ENCODE assay signal across 21 cellular contexts in the genomic region with DNA sequence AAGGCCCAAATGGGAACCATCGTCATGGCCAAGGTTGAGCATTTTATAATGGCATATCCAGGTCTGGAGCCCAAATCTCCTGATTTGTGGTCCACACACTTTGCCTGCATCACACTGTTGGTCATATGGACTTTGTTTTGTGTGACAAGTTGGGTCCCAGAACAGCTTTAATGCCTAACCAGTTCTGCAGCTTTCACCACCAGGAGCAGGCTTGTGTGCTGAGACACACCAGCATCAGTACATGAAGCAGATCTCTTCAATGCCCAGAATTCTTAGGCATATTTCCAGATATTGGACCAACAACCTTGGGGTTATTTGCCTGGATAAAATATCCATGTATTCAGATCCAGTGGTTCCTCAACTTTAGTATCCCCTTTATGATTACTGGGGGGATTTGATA.
"Had no signal": no experiment of that assay in that cellular context is flagged by ENCODE, and none has a peak within 500 bp of the region (broad histone marks: within the 10 kb centered on the region; RNA-seq: fewer than 3 reads in every experiment).

No MANE protein-coding gene starts in this region.

- H3K27ac ChIP-seq: gastroesophageal sphincter, heart right ventricle, neural progenitor cell, psoas muscle, right lobe of liver, stomach, thoracic aorta had no signal

- H3K36me3 ChIP-seq: gastroesophageal sphincter, heart right ventricle, neural progenitor cell, right lobe of liver, stomach, thoracic aorta had no signal

- DNase-seq: activated B cell treated with CpG ODN at 0.5 μM for 24 hours; activated CD4-positive, alpha-beta T cell treated with anti-CD3 and anti-CD28 coated beads for 48 hours; activated CD8-positive, alpha-beta memory T cell treated with anti-CD3 and anti-CD28 coated beads, Interleukin-2, amount 50 U/mL, for 4 hours; activated CD8-positive, alpha-beta T cell treated with anti-CD3 and anti-CD28 coated beads for 36 hours; activated gamma-delta T cell treated with Interleukin-2 at 50 U/mL for 16 hours; activated naive CD8-positive, alpha-beta T cell treated with anti-CD3 and anti-CD28 coated beads for 36 hours; amygdala; cortex of kidney; effector CD4-positive, alpha-beta T cell; heart right ventricle; naive B cell; psoas muscle; right lobe of liver; stomach; T-helper 2 cell had no signal

- H3K27ac Mint-ChIP-seq: activated B cell treated with CpG ODN at 0.5 μM for 24 hours; activated CD8-positive, alpha-beta T cell treated with anti-CD3 and anti-CD28 coated beads for 36 hours; activated naive CD8-positive, alpha-beta T cell treated with anti-CD3 and anti-CD28 coated beads for 36 hours; brain; naive B cell; neural progenitor cell had no signal

- H3K9me3 ChIP-seq: gastroesophageal sphincter, heart right ventricle, psoas muscle, right lobe of liver, stomach, thoracic aorta had no signal

- H3K36me3 Mint-ChIP-seq: activated naive CD8-positive, alpha-beta T cell treated with anti-CD3 and anti-CD28 coated beads for 36 hours; brain; naive B cell; neural progenitor cell had no signal

- H3K27me3 ChIP-seq: gastroesophageal sphincter, heart right ventricle, neural progenitor cell, right lobe of liver, stomach had no signal

- H3K4me3 Mint-ChIP-seq: activated B cell treated with CpG ODN at 0.5 μM for 24 hours; activated CD8-positive, alpha-beta T cell treated with anti-CD3 and anti-CD28 coated beads for 36 hours; brain; naive B cell; neural progenitor cell had no signal

- H3K4me3 ChIP-seq: gastroesophageal sphincter, heart right ventricle, neural progenitor cell, psoas muscle, right lobe of liver, smooth muscle cell, stomach, thoracic aorta had no signal

- H3K4me1 ChIP-seq: neural progenitor cell, psoas muscle, right lobe of liver, stomach had no signal

- H3K27me3 Mint-ChIP-seq: activated CD8-positive, alpha-beta T cell treated with anti-CD3 and anti-CD28 coated beads for 36 hours; activated naive CD8-positive, alpha-beta T cell treated with anti-CD3 and anti-CD28 coated beads for 36 hours had no signal

- H3K4me1 Mint-ChIP-seq: activated B cell treated with CpG ODN at 0.5 μM for 24 hours; activated naive CD8-positive, alpha-beta T cell treated with anti-CD3 and anti-CD28 coated beads for 36 hours; naive B cell; neural progenitor cell had no signal

- ATAC-seq: activated CD8-positive, alpha-beta T cell treated with anti-CD3 and anti-CD28 coated beads for 36 hours; gastroesophageal sphincter; left lobe of liver; right lobe of liver had no signal

- H3K9me3 Mint-ChIP-seq: activated B cell treated with CpG ODN at 0.5 μM for 24 hours; activated CD8-positive, alpha-beta T cell treated with anti-CD3 and anti-CD28 coated beads for 36 hours; activated naive CD8-positive, alpha-beta T cell treated with anti-CD3 and anti-CD28 coated beads for 36 hours; brain; naive B cell; neural progenitor cell had no signal
